22 cellular contexts compared by ENCODE assay signal in the genomic region with DNA sequence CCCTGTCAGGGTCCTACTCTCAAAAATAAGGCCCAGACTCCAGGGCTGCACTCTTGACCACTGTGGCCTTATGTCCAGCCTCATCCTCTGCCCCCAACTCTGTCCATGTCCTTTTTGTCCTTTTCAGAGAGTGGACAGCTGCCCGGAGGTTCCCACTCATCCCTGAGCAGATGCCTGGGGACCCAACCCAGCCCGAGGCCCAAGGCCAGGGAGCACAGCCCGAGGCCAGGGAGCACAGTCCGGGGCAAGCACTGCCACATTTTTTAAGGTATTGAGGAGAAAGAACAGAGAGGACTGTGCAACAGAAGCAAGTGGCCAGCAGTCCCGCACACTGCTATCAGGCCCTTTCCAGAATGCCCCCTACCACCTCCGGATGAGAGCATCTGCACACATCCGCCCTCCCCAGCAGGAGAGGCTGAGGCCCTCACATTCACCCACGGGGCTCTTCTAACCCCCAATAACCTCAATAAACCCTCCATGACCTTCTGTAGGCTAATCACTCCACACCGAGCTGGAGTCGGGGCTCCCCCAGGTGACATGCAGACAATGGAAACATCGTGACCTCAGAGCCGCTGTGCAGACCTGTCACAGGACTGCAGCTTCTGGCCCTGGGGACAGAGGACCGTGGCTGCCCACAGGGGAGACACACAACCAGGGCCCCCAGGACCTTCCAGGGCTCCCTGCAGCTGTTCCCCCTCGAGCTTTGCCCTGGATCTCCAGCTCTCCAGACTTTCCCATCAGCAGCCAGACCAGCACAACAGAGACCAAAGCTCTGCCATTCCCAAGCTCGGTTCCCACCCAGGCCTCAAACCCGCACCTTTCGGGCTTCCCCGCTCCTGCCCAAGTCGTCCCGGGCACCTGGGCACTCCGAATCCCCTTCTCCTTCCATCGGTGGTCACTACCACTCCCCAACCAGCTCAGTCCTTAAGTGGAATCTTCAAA. TPM values are rescaled to one million over a fixed set of nuclear protein-coding genes. Genes with fewer than 3 reads are reported as not detected.
DNase-seq lines count a peak whose midpoint lies in the region; ATAC-seq, FAIRE-seq and TF ChIP-seq lines count a peak whose summit lies in the region.
"Had no signal": no experiment of that assay in that cellular context is flagged by ENCODE, and none has a peak within 500 bp of the region (broad histone marks: within the 10 kb centered on the region; RNA-seq: fewer than 3 reads in every experiment).

No MANE protein-coding gene starts in this region.

- ATAC-seq in GM18520 (IDR thresholded peaks at IDR 0.05; ENCODE audit: unreplicated experiment) (peak; percentile 58), HG03025 (IDR thresholded peaks at IDR 0.05; ENCODE audit: low FRiP score, unreplicated experiment) (no peak)
- ATAC-seq: sciatic nerve had no signal

- peak overlapping the region; percentile 31 for H3K27ac Mint-ChIP-seq in astrocyte (ENCODE audit: unreplicated experiment)
- peak overlapping the region; percentile 67 for H3K27ac Mint-ChIP-seq in neural crest cell (ENCODE audit: unreplicated experiment)
- H3K27ac Mint-ChIP-seq in Calu3 (ENCODE audit: unreplicated experiment), result no peak overlapping the region
- H3K27ac Mint-ChIP-seq: CD4-positive, alpha-beta T cell; mesothelial cell of epicardium; T-helper 1 cell treated with Interleukin-12 subunit alpha and Interleukin-12 subunit beta and Interleukin-4 antibody, amounts not matched to agents 30 μg/mL and 1 μg/mL, for 36 hours had no signal

- no peak for FAIRE-seq in astrocyte (lab: Jason Lieb, UNC)

- peaks cover 26% of the 10 kb centered on the region for H3K27me3 Mint-ChIP-seq in astrocyte (ENCODE audit: low read depth, unreplicated experiment)
- H3K27me3 Mint-ChIP-seq in neural crest cell (ENCODE audit: low read depth), result no peaks in the 10 kb centered on the region
- peaks cover 75% of the 10 kb centered on the region for H3K27me3 Mint-ChIP-seq in Calu3 (ENCODE audit: unreplicated experiment)
- H3K27me3 Mint-ChIP-seq: CD4-positive, alpha-beta T cell had no signal

- H3K4me1 Mint-ChIP-seq in astrocyte (ENCODE audit: low read depth, unreplicated experiment) (no peaks in the 10 kb centered on the region), neural crest cell (peaks cover 7% of the 10 kb centered on the region), Calu3 (ENCODE audit: low read depth, unreplicated experiment) (no peaks in the 10 kb centered on the region)

- H3K9me3 ChIP-seq in astrocyte (ENCODE audit: insufficient read depth, low read depth, low read length), result no peaks in the 10 kb centered on the region
- H3K9me3 ChIP-seq: ascending aorta had no signal

- no peaks in the 10 kb centered on the region for H4K20me1 ChIP-seq in astrocyte (ENCODE audit: insufficient read depth, low read length)

- H3K27me3 ChIP-seq in astrocyte (ENCODE audit: insufficient read depth, low read length), result peaks cover 5% of the 10 kb centered on the region
- H3K27me3 ChIP-seq: ascending aorta had no signal

- no peak overlapping the region for H3K27ac ChIP-seq in astrocyte (ENCODE audit: low read depth, low read length)
- H3K27ac ChIP-seq: ascending aorta, coronary artery, VCaP had no signal

- no peak overlapping the region for H3K4me2 ChIP-seq in astrocyte (ENCODE audit: low read length)

- DNase-seq in GM10248 (ENCODE audit: extremely low spot score) (peak; percentile 72), astrocyte (ENCODE audit: low read depth) (no peak), neural crest cell (ENCODE audit: low read depth, low spot score) (no peak), Calu3 (no peak), germinal center (ENCODE audit: low spot score) (no peak), NCI-H774 (lab: John Stamatoyannopoulos, UW) (no peak)
- DNase-seq: DMS79; kidney glomerular epithelial cell; NCI-H1417; NCI-H526; SIG-M5; stimulated activated CD4-positive, alpha-beta T cell treated with anti-CD3 and anti-CD28 coated beads, Interleukin-1b, Interleukin-23, amount 100 ng/mL, for 48 hours had no signal

- no peak overlapping the region for H2AFZ ChIP-seq in astrocyte (ENCODE audit: low read depth, low read length)

- no peak overlapping the region for H3K4me3 ChIP-seq in astrocyte (ENCODE audit: insufficient read depth, low read depth, low read length)
- H3K4me3 ChIP-seq: ascending aorta, coronary artery had no signal

- H3K9me3 Mint-ChIP-seq in astrocyte (ENCODE audit: unreplicated experiment) (peaks cover 3% of the 10 kb centered on the region), neural crest cell (no peaks in the 10 kb centered on the region), Calu3 (ENCODE audit: low read depth, unreplicated experiment) (no peaks in the 10 kb centered on the region)
- H3K9me3 Mint-ChIP-seq: CD4-positive, alpha-beta T cell; mesothelial cell of epicardium; T-helper 1 cell treated with Interleukin-12 subunit alpha and Interleukin-12 subunit beta and Interleukin-4 antibody, amounts not matched to agents 30 μg/mL and 1 μg/mL, for 36 hours had no signal

- TF ChIP-seq CTCF in GM10248 (IDR thresholded peaks at IDR 0.05; ENCODE audit: control extremely low read depth, extremely low read depth, low read depth, missing control alignments), result peak; percentile 11
- no peak for TF ChIP-seq CTCF in astrocyte (IDR thresholded peaks at IDR 0.05; ENCODE audit: insufficient read depth, low read depth, low read length)
- TF ChIP-seq CTCF in neural crest cell (conservative IDR thresholded peaks at IDR 0.05), result no peak
- TF ChIP-seq CTCF in Calu3 (IDR thresholded peaks at IDR 0.05; ENCODE audit: unreplicated experiment), result no peak

- H3K4me3 Mint-ChIP-seq in astrocyte (ENCODE audit: unreplicated experiment) (no peak overlapping the region), neural crest cell (no peak overlapping the region), Calu3 (ENCODE audit: low read depth, unreplicated experiment) (no peak overlapping the region)
- H3K4me3 Mint-ChIP-seq: CD4-positive, alpha-beta T cell; mesothelial cell of epicardium; T-helper 1 cell treated with Interleukin-12 subunit alpha and Interleukin-12 subunit beta and Interleukin-4 antibody, amounts not matched to agents 30 μg/mL and 1 μg/mL, for 36 hours had no signal

- CTCF ChIA-PET in GM10248 (lab: Yijun Ruan, JAX) (interaction anchor here (1.1 kb wide), 1 partner anchor 15 kb away, joined by 4 read pairs; no protein-coding TSS in a partner anchor), Calu3 (lab: Charles Lee) (interaction anchor here (1.0 kb wide), 1 partner anchor 8 kb away, joined by 3 read pairs; no protein-coding TSS in a partner anchor)

- peaks cover 4% of the 10 kb centered on the region for H3K4me1 ChIP-seq in astrocyte (ENCODE audit: insufficient read depth, low read length)
- H3K4me1 ChIP-seq: ascending aorta had no signal

- intact Hi-C loops in Calu3 (cut with micrococcal nuclease; ENCODE audit: unreplicated experiment), result no loop called here

- no TSS peak for BruUV-seq in Calu3 (replicated peaks; lab: Mats Ljungman, UMichigan)

- POLR2A ChIA-PET in GM10248 (lab: Yijun Ruan, JAX), result interaction anchor here (0.9 kb wide), 1 partner anchor 16 kb away, joined by 3 read pairs; no protein-coding TSS in a partner anchor

- no peaks in the 10 kb centered on the region for H3K79me2 ChIP-seq in astrocyte (ENCODE audit: insufficient read depth, low read length)

- H3K36me3 ChIP-seq in astrocyte (ENCODE audit: insufficient read depth, low read length), result no peaks in the 10 kb centered on the region
- H3K36me3 ChIP-seq: ascending aorta had no signal

- peaks cover 3% of the 10 kb centered on the region for H3K36me3 Mint-ChIP-seq in astrocyte (ENCODE audit: low read depth, unreplicated experiment)
- no peaks in the 10 kb centered on the region for H3K36me3 Mint-ChIP-seq in neural crest cell (ENCODE audit: low read depth)
- no peaks in the 10 kb centered on the region for H3K36me3 Mint-ChIP-seq in Calu3 (ENCODE audit: insufficient read depth, unreplicated experiment)
- H3K36me3 Mint-ChIP-seq: mesothelial cell of epicardium had no signal

- no peak overlapping the region for H3K9ac ChIP-seq in astrocyte (ENCODE audit: low read length)

RNA-seq across cellular contexts. Expression of gene CAMK2B, which starts 51.4 kb away (rescaled TPM):
- 0.18 TPM in 1 of 2 replicates, not detected in the other for total RNA-seq in astrocyte
- 1.6 and 2.4 TPM in 2 replicates for total RNA-seq in neural crest cell
- total RNA-seq in Calu3 (2022), result 0.12 TPM in 1 of 2 replicates, not detected in the other
- total RNA-seq: CD4-positive, alpha-beta T cell; fibroblast of villous mesenchyme had no signal
